Comparison of ENCODE assay signal across 28 cellular contexts in genomic region chr6:89197141-89197540, GRCh38. TPM values are rescaled to one million over a fixed set of nuclear protein-coding genes. Genes with fewer than 3 reads are reported as not detected.
"Had no signal": no experiment of that assay in that cellular context is flagged by ENCODE, and none has a peak within 500 bp of the region (broad histone marks: within the 10 kb centered on the region; RNA-seq: fewer than 3 reads in every experiment).

No MANE protein-coding gene starts in this region.

- H3K27ac ChIP-seq: left lung, vagina, WERI-Rb-1 had no signal

- DNase-seq: activated CD4-positive, alpha-beta T cell treated with anti-CD3 and anti-CD28 coated beads, Interleukin-2, amount 50 U/mL, for 1 hour; activated CD4-positive, CD25-positive, alpha-beta regulatory T cell treated with anti-CD3 and anti-CD28 coated beads, Interleukin-2, amount 50 U/mL, for 72 hours; activated T-cell treated with anti-CD3 and anti-CD28 coated beads, Interleukin-2, amount 50 U/mL, for 1 hour; aorta; caudate nucleus; effector CD4-positive, alpha-beta T cell; kidney glomerular epithelial cell; left lung; naive thymus-derived CD4-positive, alpha-beta T cell; occipital lobe; posterior cingulate gyrus; stimulated activated CD4-positive, alpha-beta T cell treated with anti-CD3 and anti-CD28 coated beads, Interleukin-15, amount 100 ng/mL, for 24 hours; stimulated activated CD8-positive, alpha-beta memory T cell treated with anti-CD3 and anti-CD28 coated beads, Interleukin-4, amount 100 ng/mL, for 48 hours; stimulated activated naive B cell treated with anti-CD40 and anti-IgM and Interleukin-4, amounts not matched to agents 10 μg/mL and 1 μg/mL and 100 μg/mL, for 72 hours; trophoblast cell; WERI-Rb-1 had no signal

- H3K4me1 ChIP-seq: left lung, vagina had no signal

- H3K27me3 ChIP-seq: left lung, vagina had no signal

- H3K36me3 ChIP-seq: left lung, vagina, WERI-Rb-1 had no signal

- ATAC-seq: activated naive CD4-positive, alpha-beta T cell treated with anti-CD3 and anti-CD28 coated beads, Interleukin-2, amount 50 U/mL, for 72 hours; activated T-helper 17 cell treated with anti-CD3 and anti-CD28 coated beads, Interleukin-2, amount 50 U/mL, for 72 hours; left lung; naive thymus-derived CD4-positive, alpha-beta T cell; sciatic nerve; stimulated activated naive B cell treated with anti-CD40 and anti-IgM and Interleukin-4, amounts not matched to agents 10 μg/mL and 1 μg/mL and 100 μg/mL, for 72 hours had no signal

- H3K4me3 ChIP-seq: left lung, lung, smooth muscle cell, vagina had no signal

- H3K4me2 ChIP-seq: smooth muscle cell had no signal

RNA-seq across cellular contexts. Expression of gene GABRR1, which starts 20.0 kb away (rescaled TPM):
- total RNA-seq: activated naive CD4-positive, alpha-beta T cell treated with anti-CD3 and anti-CD28 coated beads, Interleukin-2, amount 50 U/mL, for 72 hours; activated T-helper 17 cell treated with anti-CD3 and anti-CD28 coated beads, Interleukin-2, amount 50 U/mL, for 72 hours; epithelial cell of proximal tubule; fibroblast of villous mesenchyme; left lung; lung; mesenteric fat pad; mucosa of gallbladder; naive thymus-derived CD4-positive, alpha-beta T cell; occipital lobe; smooth muscle cell; temporal lobe; vagina had no signal
- polyA plus RNA-seq: adipose tissue; lung; naive thymus-derived CD4-positive, alpha-beta T cell; smooth muscle cell had no signal
